8 cellular contexts compared by ENCODE assay signal in the genomic region with DNA sequence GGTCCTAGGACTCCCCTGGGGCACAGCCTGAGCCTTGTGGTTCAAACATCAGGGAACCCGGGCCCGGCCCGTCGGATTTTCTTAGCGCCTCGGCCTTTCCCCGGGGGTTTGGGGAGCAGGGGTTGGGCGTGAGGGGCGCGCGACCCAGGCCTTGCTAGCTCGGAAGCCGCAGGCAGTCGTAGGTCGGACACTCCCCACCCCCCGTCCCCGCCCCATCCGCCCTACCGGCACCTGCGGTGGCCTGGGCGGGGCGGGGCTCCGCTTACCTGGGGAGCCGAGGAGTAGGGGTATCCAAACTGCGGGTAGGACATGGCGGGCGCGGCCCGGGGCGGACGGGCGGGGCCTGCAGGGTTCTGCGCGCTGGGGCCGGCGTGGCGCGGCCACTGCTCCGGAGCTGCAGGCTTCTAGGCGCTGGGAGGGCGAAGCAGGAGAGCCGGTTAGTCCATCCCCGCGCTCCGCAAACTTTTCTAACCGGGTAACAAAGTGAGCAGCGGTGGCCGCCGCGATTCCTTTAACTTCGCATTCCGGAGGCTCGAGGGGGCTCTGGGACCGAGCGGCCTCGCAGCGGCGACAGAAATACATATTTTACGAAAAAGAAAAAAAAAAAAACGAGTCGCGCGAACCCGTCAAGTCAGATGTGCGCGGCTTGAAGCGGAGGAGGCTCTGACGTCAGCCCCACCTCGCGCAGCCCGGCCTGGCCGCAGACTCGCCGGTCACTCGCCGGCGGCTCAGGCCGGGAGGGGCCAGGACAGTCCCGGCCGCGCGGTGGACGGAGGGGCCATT. TPM values are rescaled to one million over a fixed set of nuclear protein-coding genes. Genes with fewer than 3 reads are reported as not detected.
DNase-seq lines count a peak whose midpoint lies in the region; ATAC-seq and TF ChIP-seq lines count a peak whose summit lies in the region.

A gene (minus strand): TSS at position 589 of the 783 bp plus-strand sequence. CDS start 278 bp downstream, at position 311.

- H3K4me1 ChIP-seq in right atrium auricular region (peaks cover 0 to 38% of the 10 kb centered on the region in 2 donors), gastrocnemius medialis (peaks cover 0 to 4% of the 10 kb centered on the region in 2 donors)

- intact Hi-C loops in gastrocnemius medialis (cut with DNase I; ENCODE audit: low total_unique reads) = loop anchor here (1.0 to 10.0 kb wide), 2 partner anchors 81 to 152 kb away; a partner anchor contains a TSS
- intact Hi-C loops in activated T-helper 2 cell treated with anti-CD3 and anti-CD28 coated beads, Interferon-gamma antibody, Interleukin-2, Interleukin-4, amounts not matched to agents 10 μg/mL and 5 μg/mL and 100 μg/mL, durations not matched to agents 14 hours and 24 hours and 36 hours (cut with micrococcal nuclease) = loop anchor here (5.0 kb wide), 1 partner anchor 870 kb away; a partner anchor contains a TSS

- H3K27ac ChIP-seq in WERI-Rb-1 (no peak within 1 kb of the TSS), right atrium auricular region (no peak within 1 kb of the TSS), gastrocnemius medialis (peak within 1 kb of the TSS in 1 of 4 donors; percentile 41)

- no peak for TF ChIP-seq POLR2A in gastrocnemius medialis (IDR thresholded peaks at IDR 0.05)

- no peak within 1 kb of the TSS for H3K4me3 Mint-ChIP-seq in activated T-helper 2 cell treated with anti-CD3 and anti-CD28 coated beads, Interferon-gamma antibody, Interleukin-2, Interleukin-4, amounts not matched to agents 10 μg/mL and 5 μg/mL and 100 μg/mL, durations not matched to agents 14 hours and 24 hours and 36 hours (ENCODE audit: low read depth)

- TF ChIP-seq CTCF in WERI-Rb-1 (IDR thresholded peaks at IDR 0.05; ENCODE audit: low read depth, low read length) (no peak), right atrium auricular region (IDR thresholded peaks at IDR 0.05) (no peak), gastrocnemius medialis (IDR thresholded peaks at IDR 0.05 in 4 of 5, conservative IDR thresholded peaks at IDR 0.05 in 1 of 5) (no peak)

- in situ Hi-C loops in gastrocnemius medialis (cut with MboI; ENCODE audit: low sequenced_read_pairs in 4 of 4) = no loop called here

- H3K9me3 Mint-ChIP-seq in activated T-helper 2 cell treated with anti-CD3 and anti-CD28 coated beads, Interferon-gamma antibody, Interleukin-2, Interleukin-4, amounts not matched to agents 10 μg/mL and 5 μg/mL and 100 μg/mL, durations not matched to agents 14 hours and 24 hours and 36 hours = no peaks in the 10 kb centered on the region

- H3K36me3 ChIP-seq in H7 (replicated peaks; ENCODE audit: control insufficient read depth, insufficient read depth, low read length) (no peaks in the 10 kb centered on the region), WERI-Rb-1 (no peaks in the 10 kb centered on the region), right atrium auricular region (no peaks in the 10 kb centered on the region), gastrocnemius medialis (no peaks in the 10 kb centered on the region)

- peaks cover 92% of the 10 kb centered on the region for H3K27me3 ChIP-seq in H7 (ENCODE audit: control insufficient read depth, insufficient read depth, low read length)
- peaks cover 94% of the 10 kb centered on the region for H3K27me3 ChIP-seq in WERI-Rb-1 (ENCODE audit: insufficient read depth, low read depth, severe bottlenecking)
- peaks cover 36 to 82% of the 10 kb centered on the region in 2 donors for H3K27me3 ChIP-seq in right atrium auricular region
- H3K27me3 ChIP-seq in gastrocnemius medialis = peaks cover 74 to 87% (median 84%) of the 10 kb centered on the region in 3 donors

- no peak within 1 kb of the TSS for H3K27ac Mint-ChIP-seq in activated T-helper 2 cell treated with anti-CD3 and anti-CD28 coated beads, Interferon-gamma antibody, Interleukin-2, Interleukin-4, amounts not matched to agents 10 μg/mL and 5 μg/mL and 100 μg/mL, durations not matched to agents 14 hours and 24 hours and 36 hours

- H3K9me3 ChIP-seq in WERI-Rb-1 (ENCODE audit: severe bottlenecking) (peaks cover 61% of the 10 kb centered on the region), right atrium auricular region (no peaks in the 10 kb centered on the region), gastrocnemius medialis (no peaks in the 10 kb centered on the region)

- no peaks in the 10 kb centered on the region for H3K4me1 Mint-ChIP-seq in activated T-helper 2 cell treated with anti-CD3 and anti-CD28 coated beads, Interferon-gamma antibody, Interleukin-2, Interleukin-4, amounts not matched to agents 10 μg/mL and 5 μg/mL and 100 μg/mL, durations not matched to agents 14 hours and 24 hours and 36 hours (ENCODE audit: low read depth)

- peaks cover 47% of the 10 kb centered on the region for H3K27me3 Mint-ChIP-seq in activated T-helper 2 cell treated with anti-CD3 and anti-CD28 coated beads, Interferon-gamma antibody, Interleukin-2, Interleukin-4, amounts not matched to agents 10 μg/mL and 5 μg/mL and 100 μg/mL, durations not matched to agents 14 hours and 24 hours and 36 hours (ENCODE audit: low read depth)

- H3K4me3 ChIP-seq in H7 (ENCODE audit: insufficient read depth, low read depth, low read length) = peak within 1 kb of the TSS; percentile 45
- H3K4me3 ChIP-seq in WERI-Rb-1 (ENCODE audit: low read depth, low read length) = peak within 1 kb of the TSS; percentile 24
- peak within 1 kb of the TSS; percentile 2 to 36 for H3K4me3 ChIP-seq in right atrium auricular region
- H3K4me3 ChIP-seq in gastrocnemius medialis = peak within 1 kb of the TSS; percentile 27 to 58 (median 51)

- ATAC-seq in gastrocnemius medialis (peak in 1 of 2 donors; percentile 80), HG02885 (IDR thresholded peaks at IDR 0.05; ENCODE audit: poor library complexity, unreplicated experiment) (no peak)

- DNase-seq in H7 (peak; percentile 93), WERI-Rb-1 (no peak), right atrium auricular region (ENCODE audit: low spot score) (no peak), gastrocnemius medialis (no peak), dedifferentiated amniotic fluid mesenchymal stem cell (ENCODE audit: extremely low spot score) (no peak), SK-N-DZ (ENCODE audit: low spot score) (no peak)
- no peak for DNase-seq in activated T-helper 2 cell treated with anti-CD3 and anti-CD28 coated beads, Interferon-gamma antibody, Interleukin-2, Interleukin-4, amounts not matched to agents 10 μg/mL and 5 μg/mL and 100 μg/mL, durations not matched to agents 14 hours and 24 hours and 36 hours (ENCODE audit: low spot score)

- H3K36me3 Mint-ChIP-seq in activated T-helper 2 cell treated with anti-CD3 and anti-CD28 coated beads, Interferon-gamma antibody, Interleukin-2, Interleukin-4, amounts not matched to agents 10 μg/mL and 5 μg/mL and 100 μg/mL, durations not matched to agents 14 hours and 24 hours and 36 hours (ENCODE audit: low read depth) = no peaks in the 10 kb centered on the region

RNA-seq across cellular contexts. Expression of the gene that starts here (rescaled TPM):
- total RNA-seq in H7 (2014; rRNA removed; shearing (Covaris generic)) = 15.4 and 17.9 TPM in 2 replicates
- not detected for total RNA-seq in right atrium auricular region
- 1 to 10 TPM in 1 of 4 donors, under 1 TPM in 1, not detected in 2; 0.78 to 1.7 TPM for total RNA-seq in gastrocnemius medialis
- polyA plus RNA-seq in SK-N-DZ (2014; cell fraction: cytosol; rRNA removed) = not detected in 2 replicates
- not detected in 2 replicates for polyA plus RNA-seq in SK-N-DZ (2014; cell fraction: nucleus; rRNA removed)
- not detected in 2 replicates for total RNA-seq in activated T-helper 2 cell treated with anti-CD3 and anti-CD28 coated beads, Interferon-gamma antibody, Interleukin-2, Interleukin-4, amounts not matched to agents 10 μg/mL and 5 μg/mL and 100 μg/mL, durations not matched to agents 14 hours and 24 hours and 36 hours
